ENCODE assay signal across 24 cellular contexts in genomic region chr15:65221708-65222107, GRCh38. TPM values are rescaled to one million over a fixed set of nuclear protein-coding genes. Genes with fewer than 3 reads are reported as not detected.
A peak's percentile ranks its signal among the peaks of the same experiment; 100 is the strongest.
DNase-seq lines count a peak whose midpoint lies in the region; ATAC-seq, FAIRE-seq and TF ChIP-seq lines count a peak whose summit lies in the region.
"Had no signal": no experiment of that assay in that cellular context is flagged by ENCODE, and none has a peak within 500 bp of the region (broad histone marks: within the 10 kb centered on the region; RNA-seq: fewer than 3 reads in every experiment).

No MANE protein-coding gene starts in this region.

- FAIRE-seq in K562 (lab: Jason Lieb, UNC), result no peak
- no peak for FAIRE-seq in kidney (lab: Jason Lieb, UNC)
- FAIRE-seq: A549, G401.6, GM12892, GM19239 had no signal

- POLR2A ChIA-PET in K562 (lab: Yijun Ruan, JAX), result interaction anchor here (1.0 kb wide), 1 partner anchor 65 kb away, joined by 3 read pairs; the partner anchor contains the start of gene PARP16

- H3K4me1 ChIP-seq in K562 (replicated peaks in 1 of 2; ENCODE audit: control insufficient read depth in 2 of 2, insufficient read depth in 2 of 2, low read length in 2 of 2) (peaks cover 12 to 22% of the 10 kb centered on the region in 2 experiments; a peak in 3 of 5 replicates), neural progenitor cell (no peaks in the 10 kb centered on the region), kidney (ENCODE audit: control insufficient read depth in 1 of 2, insufficient read depth in 1 of 2, low read depth in 1 of 2, low read length in 2 of 2) (no peaks in the 10 kb centered on the region)
- H3K4me1 ChIP-seq: BE2C; BLaER1 treated with 17β-estradiol and CSF1 and Interleukin-3, amounts not matched to agents 10 nM and 100 nM had no signal

- ATAC-seq in K562, result no peak
- no peak for ATAC-seq in GM18873 (IDR thresholded peaks at IDR 0.05; ENCODE audit: low FRiP score, unreplicated experiment)
- ATAC-seq: A549, HCT116 had no signal

- in situ Hi-C loops in K562 (cut with MboI), result no loop called here

- no peaks in the 10 kb centered on the region for H3K36me3 Mint-ChIP-seq in neural progenitor cell
- H3K36me3 Mint-ChIP-seq: CD14-positive monocyte; CD8-positive, alpha-beta memory T cell had no signal

- H3K27me3 Mint-ChIP-seq in neural progenitor cell (ENCODE audit: insufficient read depth, low read depth), result peaks cover 2% of the 10 kb centered on the region
- H3K27me3 Mint-ChIP-seq: CD4-positive, alpha-beta T cell had no signal

- no peak overlapping the region for H3K4me3 ChIP-seq in K562
- H3K4me3 ChIP-seq in neural progenitor cell, result no peak overlapping the region
- no peak overlapping the region for H3K4me3 ChIP-seq in kidney (ENCODE audit: low read length in 2 of 2)
- H3K4me3 ChIP-seq: A549; BLaER1 treated with 17β-estradiol and CSF1 and Interleukin-3, amounts not matched to agents 10 nM and 100 nM; GM23248 had no signal

- intact Hi-C loops in K562 (cut with micrococcal nuclease), result no loop called here
- intact Hi-C loops in kidney (cut with DNase I), result no loop called here

- no peak for TF ChIP-seq POLR2A in K562 (conservative IDR thresholded peaks at IDR 0.05)

- no peaks in the 10 kb centered on the region for H3K9me3 Mint-ChIP-seq in neural progenitor cell
- H3K9me3 Mint-ChIP-seq: CD4-positive, alpha-beta T cell; CD8-positive, alpha-beta memory T cell; H9 had no signal

- H3K4me2 ChIP-seq in K562 (ENCODE audit: insufficient read depth, low read length) (no peak overlapping the region), neural progenitor cell (no peak overlapping the region)
- H3K4me2 ChIP-seq: A549; BLaER1 treated with 17β-estradiol and CSF1 and Interleukin-3, amounts not matched to agents 10 nM and 100 nM had no signal

- H3K36me3 ChIP-seq in K562 (ENCODE audit: control insufficient read depth, insufficient read depth, low read length) (no peaks in the 10 kb centered on the region), neural progenitor cell (no peaks in the 10 kb centered on the region), kidney (ENCODE audit: control insufficient read depth in 1 of 2, insufficient read depth in 2 of 2, low read length in 2 of 2) (no peaks in the 10 kb centered on the region)
- H3K36me3 ChIP-seq: BE2C; BLaER1 treated with 17β-estradiol and CSF1 and Interleukin-3, amounts not matched to agents 10 nM and 100 nM had no signal

- BruUV-seq in K562 (replicated peaks; lab: Mats Ljungman, UMichigan), result no TSS peak

- no peaks in the 10 kb centered on the region for H4K20me1 ChIP-seq in K562 (replicated peaks; ENCODE audit: control insufficient read depth, insufficient read depth, low read length)
- H4K20me1 ChIP-seq in neural progenitor cell (ENCODE audit: low read depth), result no peaks in the 10 kb centered on the region
- H4K20me1 ChIP-seq: BLaER1 treated with 17β-estradiol and CSF1 and Interleukin-3, amounts not matched to agents 10 nM and 100 nM had no signal

- no peaks in the 10 kb centered on the region for H3F3A ChIP-seq in neural progenitor cell (ENCODE audit: low read depth)

- TF ChIP-seq CTCF in K562 (IDR thresholded peaks at IDR 0.05 in 2 of 3, conservative IDR thresholded peaks at IDR 0.05 in 1 of 3; ENCODE audit: insufficient read depth in 2 of 3, low read depth in 1 of 3, low read length in 3 of 3), result no peak
- no peak for TF ChIP-seq CTCF in neural progenitor cell (IDR thresholded peaks at IDR 0.05)
- TF ChIP-seq CTCF in kidney (IDR thresholded peaks at IDR 0.05; ENCODE audit: borderline replicate concordance, extremely low read depth, insufficient read depth), result no peak

- no peaks in the 10 kb centered on the region for H3K27me3 ChIP-seq in K562 (ENCODE audit: control insufficient read depth in 2 of 2, insufficient read depth in 2 of 2, low read length in 2 of 2)
- H3K27me3 ChIP-seq in neural progenitor cell, result no peaks in the 10 kb centered on the region
- H3K27me3 ChIP-seq: BE2C; BLaER1 treated with 17β-estradiol and CSF1 and Interleukin-3, amounts not matched to agents 10 nM and 100 nM had no signal

- no peak for TF ChIP-seq RAD21 in K562 (CRISPR knock-in tag; conservative IDR thresholded peaks at IDR 0.05 in 1 of 2, IDR thresholded peaks at IDR 0.05 in 1 of 2)

- 32% methylated on average over 2 of the region's 2 CpGs for WGBS in K562 (ENCODE audit: insufficient coverage, low coverage, missing lambda C conversion rate)

- no peak overlapping the region; the same call in 2 of the 3 replicates for H3K27ac ChIP-seq in K562 (ENCODE audit: extremely low read depth, low read depth, low read length)
- no peak overlapping the region for H3K27ac ChIP-seq in neural progenitor cell
- no peak overlapping the region for H3K27ac ChIP-seq in kidney (ENCODE audit: low read depth in 2 of 2, low read length in 2 of 2)
- H3K27ac ChIP-seq: A549; BLaER1 treated with 17β-estradiol and CSF1 and Interleukin-3, amounts not matched to agents 10 nM and 100 nM; GM23248 had no signal

- H3K9me3 ChIP-seq in K562 (replicated peaks; ENCODE audit: control insufficient read depth, insufficient read depth, low read depth, low read length) (no peaks in the 10 kb centered on the region), neural progenitor cell (ENCODE audit: low read depth) (no peaks in the 10 kb centered on the region), kidney (ENCODE audit: control insufficient read depth in 1 of 2, low read length in 2 of 2) (no peaks in the 10 kb centered on the region)
- H3K9me3 ChIP-seq: A549; BE2C; BLaER1 treated with 17β-estradiol and CSF1 and Interleukin-3, amounts not matched to agents 10 nM and 100 nM had no signal

- CTCF ChIA-PET in K562 (lab: Yijun Ruan, JAX; ENCODE audit: low intra/inter-chr PET ratio), result no interaction called here

- DNase-seq in D341Med (ENCODE audit: low spot score) (peak; percentile 5), K562 (ENCODE audit: extremely low read depth in 1 of 4, low spot score in 3 of 4) (no peak), neural progenitor cell (ENCODE audit: low spot score) (no peak), ecto neural progenitor cell (ENCODE audit: low spot score) (no peak), kidney (no peak)
- DNase-seq: 8988T; ACHN; AML-193; BE2C; Calu3; CD4-positive, alpha-beta T cell; CD8-positive, alpha-beta memory T cell; DMS153; DND-41; GM23248; H9 had no signal

- H3K79me2 ChIP-seq in K562 (ENCODE audit: control insufficient read depth, insufficient read depth, low read length) (no peaks in the 10 kb centered on the region), neural progenitor cell (ENCODE audit: low read depth) (no peaks in the 10 kb centered on the region)

- H3K4me3 Mint-ChIP-seq in neural progenitor cell, result no peak overlapping the region
- H3K4me3 Mint-ChIP-seq: CD14-positive monocyte; CD4-positive, alpha-beta T cell; CD8-positive, alpha-beta memory T cell; H9 had no signal

- peak overlapping the region; percentile 7 for H3K27ac Mint-ChIP-seq in neural progenitor cell
- H3K27ac Mint-ChIP-seq: CD14-positive monocyte; CD4-positive, alpha-beta T cell had no signal

- H2AFZ ChIP-seq in K562 (ENCODE audit: low read depth, low read length), result peak overlapping the region; percentile 71
- no peak overlapping the region for H2AFZ ChIP-seq in neural progenitor cell (replicated peaks)
- H2AFZ ChIP-seq: GM23248 had no signal

- no peaks in the 10 kb centered on the region for H3K9me1 ChIP-seq in K562 (ENCODE audit: control insufficient read depth, insufficient read depth, low read length)

- peaks cover 18% of the 10 kb centered on the region for H3K4me1 Mint-ChIP-seq in neural progenitor cell

- no peak for TF ChIP-seq EP300 in K562 (IDR thresholded peaks at IDR 0.05; ENCODE audit: low read length)

- H3K9ac ChIP-seq in K562 (ENCODE audit: insufficient read depth in 1 of 2, low read depth in 2 of 2, low read length in 2 of 2) (no peak overlapping the region), neural progenitor cell (no peak overlapping the region), kidney (ENCODE audit: low read length in 2 of 2) (no peak overlapping the region)
- H3K9ac ChIP-seq: BLaER1 treated with 17β-estradiol and CSF1 and Interleukin-3, amounts not matched to agents 10 nM and 100 nM; GM23248 had no signal

RNA-seq across cellular contexts. Expression of gene CILP, which starts 10.4 kb away (rescaled TPM):
- 0.07 TPM in 1 of 2 replicates, not detected in the other for total RNA-seq in K562 (2011; cell fraction: chromatin; rRNA removed; ENCODE audit: low replicate concordance)
- total RNA-seq in K562 (2011; cell fraction: nucleolus; rRNA removed), result 0.13 and 0.17 TPM in 2 replicates
- total RNA-seq in K562 (2011; cell fraction: nucleoplasm; rRNA removed), result 0.15 TPM in 1 of 2 replicates, not detected in the other
- total RNA-seq in K562 (2014; rRNA removed) (0.04 TPM in 1 of 2 replicates, not detected in the other), K562 (2014; rRNA removed; fragmentation: Illumina TruSeq; extraction: Trizol) (not detected in 2 replicates), K562 (2015; rRNA removed; fragmentation: Illumina TruSeq; extraction: Trizol) (not detected in 2 replicates), K562 (2021) (not detected in 2 replicates), neural progenitor cell (ENCODE audit: low replicate concordance) (0.22 TPM in 1 of 2 replicates, not detected in the other), kidney (1.5 TPM)
- polyA plus RNA-seq in K562 (2011; rRNA removed) (0.03 and 0.05 TPM in 2 replicates), K562 (2014; fragmentation: Illumina TruSeq; extraction: Trizol) (not detected in 2 replicates), K562 (2014; fragmentation: Nextera tagmentation; extraction: Ambion mirVana) (not detected), K562 (2014; rRNA removed) (not detected in 2 replicates), kidney (ENCODE audit: insufficient read depth, low read depth, low replicate concordance) (0.37 TPM)
- polyA plus RNA-seq in K562 (2011; cell fraction: cytosol; rRNA removed), result 0.01 TPM in 2 replicates
- 0.03 and 0.06 TPM in 2 replicates for polyA plus RNA-seq in K562 (2011; cell fraction: nucleus; rRNA removed)
- 0.35 and 0.60 TPM in 2 replicates for polyA plus RNA-seq in K562 (2012)
- polyA minus RNA-seq in K562 (2011; rRNA and poly(A)+ RNA removed), result 0.06 TPM in 1 of 2 replicates, not detected in the other
- not detected in 2 replicates for polyA minus RNA-seq in K562 (2011; cell fraction: cytosol; rRNA and poly(A)+ RNA removed)
- under 0.01 TPM in 1 of 2 replicates, not detected in the other for polyA minus RNA-seq in K562 (2011; cell fraction: nucleus; rRNA and poly(A)+ RNA removed)
- polyA plus RNA-seq: CD14-positive monocyte had no signal

RNA-seq across cellular contexts. Expression of gene CLPX, which starts 36.6 kb away (rescaled TPM):
- total RNA-seq in K562 (2011; cell fraction: chromatin; rRNA removed; ENCODE audit: low replicate concordance), result 33.8 and 107 TPM in 2 replicates
- total RNA-seq in K562 (2011; cell fraction: nucleolus; rRNA removed), result 18.4 and 18.7 TPM in 2 replicates
- 32.0 and 40.7 TPM in 2 replicates for total RNA-seq in K562 (2011; cell fraction: nucleoplasm; rRNA removed)
- total RNA-seq in K562 (2014; rRNA removed), result 37.0 and 39.6 TPM in 2 replicates
- 50.9 and 55.9 TPM in 2 replicates for total RNA-seq in K562 (2014; rRNA removed; fragmentation: Illumina TruSeq; extraction: Trizol)
- 51.3 and 52.1 TPM in 2 replicates for total RNA-seq in K562 (2015; rRNA removed; fragmentation: Illumina TruSeq; extraction: Trizol)
- total RNA-seq in K562 (2021), result 61.5 and 67.1 TPM in 2 replicates
- polyA plus RNA-seq in K562 (2011; rRNA removed), result 50.2 and 79.0 TPM in 2 replicates
- polyA plus RNA-seq in K562 (2011; cell fraction: cytosol; rRNA removed), result 16.6 and 19.7 TPM in 2 replicates
- 19.1 and 28.2 TPM in 2 replicates for polyA plus RNA-seq in K562 (2011; cell fraction: nucleus; rRNA removed)
- 30.9 and 45.6 TPM in 2 replicates for polyA plus RNA-seq in K562 (2012)
- 54.6 and 63.1 TPM in 2 replicates for polyA plus RNA-seq in K562 (2014; fragmentation: Illumina TruSeq; extraction: Trizol)
- polyA plus RNA-seq in K562 (2014; fragmentation: Nextera tagmentation; extraction: Ambion mirVana), result 10 to 100 TPM; 11.2 to 13.4 TPM
- 66.6 and 83.3 TPM in 2 replicates for polyA plus RNA-seq in K562 (2014; rRNA removed)
- 132 and 144 TPM in 2 replicates for polyA minus RNA-seq in K562 (2011; rRNA and poly(A)+ RNA removed)
- polyA minus RNA-seq in K562 (2011; cell fraction: cytosol; rRNA and poly(A)+ RNA removed), result 29.6 and 38.5 TPM in 2 replicates
- 25.8 and 40.2 TPM in 2 replicates for polyA minus RNA-seq in K562 (2011; cell fraction: nucleus; rRNA and poly(A)+ RNA removed)
- total RNA-seq in neural progenitor cell (ENCODE audit: low replicate concordance), result 31.5 and 72.6 TPM in 2 replicates
- 48.2 TPM for total RNA-seq in kidney
- 18.4 TPM for polyA plus RNA-seq in kidney (ENCODE audit: insufficient read depth, low read depth, low replicate concordance)
